In the genomic region with DNA sequence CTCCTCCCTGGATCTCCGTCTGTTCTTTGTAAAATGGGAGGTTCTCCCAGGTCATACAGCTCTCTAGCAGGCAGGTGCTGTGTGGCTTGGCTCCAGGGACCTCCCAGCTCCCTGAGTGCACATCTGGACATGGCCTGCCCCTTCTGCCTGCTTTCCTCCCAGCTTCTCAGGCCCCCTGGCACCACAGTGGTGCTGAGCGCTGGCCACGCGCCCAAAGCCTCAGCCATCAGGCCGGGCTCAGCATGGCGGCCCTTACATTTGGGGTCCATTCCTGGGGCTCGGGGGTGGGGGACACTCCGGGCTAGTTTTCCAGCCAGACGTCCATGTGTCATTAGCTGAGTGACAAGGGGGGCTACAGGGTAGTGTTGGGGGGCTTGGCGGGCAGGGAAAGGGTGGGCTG, we compare ENCODE assay signal across 12 cellular contexts.
DNase-seq lines count a peak whose midpoint lies in the region; ATAC-seq, FAIRE-seq and TF ChIP-seq lines count a peak whose summit lies in the region.
"Had no signal": no experiment of that assay in that cellular context is flagged by ENCODE, and none has a peak within 500 bp of the region (broad histone marks: within the 10 kb centered on the region; RNA-seq: fewer than 3 reads in every experiment).

No MANE protein-coding gene starts in this region.

- H3K9me3 ChIP-seq in OCI-LY3 (ENCODE audit: insufficient read depth, low read length), result no peaks in the 10 kb centered on the region
- no peaks in the 10 kb centered on the region for H3K9me3 ChIP-seq in kidney (ENCODE audit: control insufficient read depth in 1 of 2, low read length in 2 of 2)

- ATAC-seq in foreskin keratinocyte, result peak; percentile 6

- no peak for FAIRE-seq in kidney (lab: Jason Lieb, UNC)
- FAIRE-seq: G401.6, RCC 7860 had no signal

- H3K9ac ChIP-seq in OCI-LY3 (ENCODE audit: low read length) (0 out of 2 replicates have a peak overlapping the region, but pooled peaks have one; percentile 26), kidney (ENCODE audit: low read length in 2 of 2) (no peak overlapping the region)

- no peaks in the 10 kb centered on the region for H4K20me1 ChIP-seq in OCI-LY3 (ENCODE audit: insufficient read depth, low read length)

- H3K27me3 Mint-ChIP-seq in activated CD4-positive, alpha-beta T cell treated with anti-CD3 and anti-CD28 coated beads, Interleukin-2, amount 10 ng/mL, durations not matched to agents 7 days and 5 days, result peaks cover 13% of the 10 kb centered on the region

- H3K79me2 ChIP-seq in OCI-LY3 (ENCODE audit: low read length), result no peaks in the 10 kb centered on the region

- intact Hi-C loops in kidney (cut with DNase I), result loop anchor here (5.0 kb wide), 1 partner anchor 127 kb away; no protein-coding TSS in a partner anchor

- H3K36me3 ChIP-seq in OCI-LY3 (replicated peaks; ENCODE audit: low read depth, low read length) (no peaks in the 10 kb centered on the region), kidney (ENCODE audit: control insufficient read depth in 1 of 2, insufficient read depth in 2 of 2, low read length in 2 of 2) (no peaks in the 10 kb centered on the region)

- H3K27me3 ChIP-seq in OCI-LY3 (ENCODE audit: low read depth, low read length), result peaks cover 17% of the 10 kb centered on the region; the same call in 1 of the 2 replicates
- peaks cover 52% of the 10 kb centered on the region for H3K27me3 ChIP-seq in foreskin keratinocyte

- H3K27ac ChIP-seq in OCI-LY3 (ENCODE audit: low read length), result no peak overlapping the region
- H3K27ac ChIP-seq in foreskin keratinocyte, result no peak overlapping the region
- no peak overlapping the region for H3K27ac ChIP-seq in kidney (ENCODE audit: low read depth in 2 of 2, low read length in 2 of 2)

- H3K36me3 Mint-ChIP-seq in activated CD4-positive, alpha-beta T cell treated with anti-CD3 and anti-CD28 coated beads, Interleukin-2, amount 10 ng/mL, durations not matched to agents 7 days and 5 days (ENCODE audit: low read depth), result no peaks in the 10 kb centered on the region

- no peaks in the 10 kb centered on the region for H3K9me3 Mint-ChIP-seq in activated CD4-positive, alpha-beta T cell treated with anti-CD3 and anti-CD28 coated beads, Interleukin-2, amount 10 ng/mL, durations not matched to agents 7 days and 5 days
- H3K9me3 Mint-ChIP-seq: CD4-positive, alpha-beta T cell; GM23338 had no signal

- no peak for TF ChIP-seq CTCF in OCI-LY3 (IDR thresholded peaks at IDR 0.05; ENCODE audit: low read depth, low read length)
- TF ChIP-seq CTCF in foreskin keratinocyte (conservative IDR thresholded peaks at IDR 0.05), result no peak
- no peak for TF ChIP-seq CTCF in kidney (IDR thresholded peaks at IDR 0.05; ENCODE audit: borderline replicate concordance, extremely low read depth, insufficient read depth)

- CTCF ChIA-PET in activated CD4-positive, alpha-beta T cell treated with anti-CD3 and anti-CD28 coated beads, Interleukin-2, amount 10 ng/mL, durations not matched to agents 7 days and 5 days (lab: Charles Lee), result interaction anchor here (0.8 to 2.2 kb wide), 13 partner anchors 8 to 135 kb away, joined by 3 to 20 read pairs (median 4); no protein-coding TSS in a partner anchor

- H3K4me2 ChIP-seq in OCI-LY3 (ENCODE audit: low read length), result peak overlapping the region; percentile 72
- H3K4me2 ChIP-seq: GM23338 had no signal

- H2AFZ ChIP-seq in OCI-LY3 (ENCODE audit: low read depth, low read length), result peak overlapping the region; percentile 95

- peaks cover 4% of the 10 kb centered on the region for H3K4me1 Mint-ChIP-seq in activated CD4-positive, alpha-beta T cell treated with anti-CD3 and anti-CD28 coated beads, Interleukin-2, amount 10 ng/mL, durations not matched to agents 7 days and 5 days

- POLR2A ChIA-PET in activated CD4-positive, alpha-beta T cell treated with anti-CD3 and anti-CD28 coated beads, Interleukin-2, amount 10 ng/mL, durations not matched to agents 7 days and 5 days (lab: Charles Lee), result no interaction called here

- H3K4me1 ChIP-seq in OCI-LY3 (ENCODE audit: low read length) (peaks cover 3% of the 10 kb centered on the region; the same call in 1 of the 2 replicates), foreskin keratinocyte (no peaks in the 10 kb centered on the region), kidney (ENCODE audit: control insufficient read depth in 1 of 2, insufficient read depth in 1 of 2, low read depth in 1 of 2, low read length in 2 of 2) (no peaks in the 10 kb centered on the region)

- DNase-seq in DMS 273 treated with DMSO at 0.1 percent for 48 hours (lab: John Stamatoyannopoulos, UW) (peak; percentile 35), NCI-H1105 treated with DMSO at 0.1 percent for 48 hours (lab: John Stamatoyannopoulos, UW) (peak; percentile 49), foreskin keratinocyte (no peak), kidney (no peak)
- DNase-seq in stimulated activated naive CD4-positive, alpha-beta T cell treated with Interleukin-2 at 50 U/mL for 16 hours (lab: John Stamatoyannopoulos, UW), result no peak
- no peak for DNase-seq in activated CD4-positive, alpha-beta T cell treated with anti-CD3 and anti-CD28 coated beads, Interleukin-2, amount 10 ng/mL, durations not matched to agents 7 days and 5 days
- DNase-seq: NCI-H187 treated with DMSO at 0.1 percent for 48 hours had no signal

- H3K4me3 Mint-ChIP-seq in activated CD4-positive, alpha-beta T cell treated with anti-CD3 and anti-CD28 coated beads, Interleukin-2, amount 10 ng/mL, durations not matched to agents 7 days and 5 days, result no peak overlapping the region
- H3K4me3 Mint-ChIP-seq: CD4-positive, alpha-beta T cell; GM23338 had no signal

- H3K4me3 ChIP-seq in OCI-LY3 (ENCODE audit: low read length) (no peak overlapping the region), kidney (ENCODE audit: low read length in 2 of 2) (no peak overlapping the region)
- H3K4me3 ChIP-seq: GM23338 had no signal

- H3K27ac Mint-ChIP-seq in activated CD4-positive, alpha-beta T cell treated with anti-CD3 and anti-CD28 coated beads, Interleukin-2, amount 10 ng/mL, durations not matched to agents 7 days and 5 days, result no peak overlapping the region
- H3K27ac Mint-ChIP-seq: CD4-positive, alpha-beta T cell; GM23338 had no signal

Comparison
In these comparisons a context has a peak if more than half of its experiments do, and no peak if none do; other contexts are left out.
1. DNase-seq: peak in DMS 273 treated with DMSO at 0.1 percent for 48 hours (single experiment) and NCI-H1105 treated with DMSO at 0.1 percent for 48 hours (single experiment); none in foreskin keratinocyte (0 of 2), kidney (single experiment), stimulated activated naive CD4-positive, alpha-beta T cell treated with Interleukin-2 at 50 U/mL for 16 hours (single experiment) and activated CD4-positive, alpha-beta T cell treated with anti-CD3 and anti-CD28 coated beads, Interleukin-2, amount 10 ng/mL, durations not matched to agents 7 days and 5 days (single experiment).